Comparison of ENCODE assay signal across 17 cellular contexts in the genomic region with DNA sequence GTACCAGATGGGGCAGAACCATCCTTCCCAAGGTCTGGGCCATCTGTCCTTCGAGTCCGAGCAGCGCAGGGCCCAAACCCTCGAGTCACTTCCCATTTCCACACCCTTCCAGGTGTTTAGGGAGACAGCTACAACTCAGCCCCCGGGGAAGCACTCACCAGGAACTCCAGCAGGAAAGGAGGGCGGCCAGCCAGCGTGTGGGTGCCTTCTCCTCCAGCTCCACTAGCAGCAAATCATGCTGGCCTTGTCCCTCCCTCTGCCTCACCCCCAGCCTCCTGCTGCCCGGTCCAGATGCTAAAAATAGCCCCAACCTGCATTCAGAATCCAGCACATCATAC. TPM values are rescaled to one million over a fixed set of nuclear protein-coding genes. Genes with fewer than 3 reads are reported as not detected.
"Had no signal": no experiment of that assay in that cellular context is flagged by ENCODE, and none has a peak within 500 bp of the region (broad histone marks: within the 10 kb centered on the region; RNA-seq: fewer than 3 reads in every experiment).

No MANE protein-coding gene starts in this region.

- DNase-seq: effector memory CD4-positive, alpha-beta T cell; foreskin keratinocyte; head of caudate nucleus; hippocampal formation; kidney glomerular epithelial cell; natural killer cell; nucleus accumbens; ovary; stimulated activated CD4-positive, alpha-beta T cell treated with anti-CD3 and anti-CD28 coated beads, Interleukin-2, amount 100 ng/mL, for 48 hours; stimulated activated naive CD4-positive, alpha-beta T cell treated with Interleukin-2 at 50 U/mL for 16 hours had no signal

- H3K9me3 Mint-ChIP-seq: natural killer cell, neural crest cell had no signal

- H3K27me3 ChIP-seq: foreskin keratinocyte, ovary, right atrium auricular region had no signal

- H3K4me3 ChIP-seq: mucosa of descending colon, ovary, right atrium auricular region, smooth muscle cell, tibial nerve had no signal

- H3K27ac ChIP-seq: ovary, right atrium auricular region, tibial nerve had no signal

- H3K27ac Mint-ChIP-seq: natural killer cell had no signal

- H3K36me3 Mint-ChIP-seq: natural killer cell had no signal

- H3K36me3 ChIP-seq: ovary, right atrium auricular region, tibial nerve had no signal

- H3K4me3 Mint-ChIP-seq: natural killer cell, neural crest cell had no signal

- H3K4me1 ChIP-seq: right atrium auricular region had no signal

- H3K9me3 ChIP-seq: mucosa of descending colon, ovary, right atrium auricular region had no signal

RNA-seq across cellular contexts. Expression of a gene that starts 56.1 kb away (rescaled TPM):
- total RNA-seq: myocyte, neural crest cell, temporal lobe had no signal
